ENCODE assay signal across 20 cellular contexts in genomic region chr9:37975639-37976038, GRCh38.
"Had no signal": no experiment of that assay in that cellular context is flagged by ENCODE, and none has a peak within 500 bp of the region (broad histone marks: within the 10 kb centered on the region; RNA-seq: fewer than 3 reads in every experiment).

No MANE protein-coding gene starts in this region.

- H3K36me3 ChIP-seq: gastrocnemius medialis had no signal

- H3K27ac ChIP-seq: coronary artery, gastrocnemius medialis, upper lobe of right lung had no signal

- H3K36me3 Mint-ChIP-seq: activated naive CD4-positive, alpha-beta T cell treated with anti-CD3 and anti-CD28 coated beads, Interleukin-2, amount 50 U/mL, for 24 hours; memory B cell had no signal

- H3K27me3 Mint-ChIP-seq: activated naive CD4-positive, alpha-beta T cell treated with anti-CD3 and anti-CD28 coated beads, Interleukin-2, amount 50 U/mL, for 24 hours had no signal

- H3K9me3 ChIP-seq: esophagus squamous epithelium, gastrocnemius medialis, mucosa of descending colon, sigmoid colon, thoracic aorta, upper lobe of right lung had no signal

- H3K27ac Mint-ChIP-seq: activated naive CD4-positive, alpha-beta T cell treated with anti-CD3 and anti-CD28 coated beads, Interleukin-2, amount 50 U/mL, for 24 hours; memory B cell; T-helper 1 cell treated with Interleukin-12 subunit alpha and Interleukin-12 subunit beta and Interleukin-4 antibody, amounts not matched to agents 30 μg/mL and 1 μg/mL, for 36 hours; WTC11 had no signal

- H3K4me3 Mint-ChIP-seq: activated naive CD4-positive, alpha-beta T cell treated with anti-CD3 and anti-CD28 coated beads, Interleukin-2, amount 50 U/mL, for 24 hours; memory B cell; T-helper 1 cell treated with Interleukin-12 subunit alpha and Interleukin-12 subunit beta and Interleukin-4 antibody, amounts not matched to agents 30 μg/mL and 1 μg/mL, for 36 hours; WTC11 had no signal

- DNase-seq: activated gamma-delta T cell treated with Interleukin-2 at 50 U/mL for 16 hours; activated T-cell treated with anti-CD3 and anti-CD28 coated beads, Interleukin-2, amount 50 U/mL, for 1 hour; anterior cingulate cortex; esophagus squamous epithelium; gastrocnemius medialis; head of caudate nucleus; nucleus accumbens; sigmoid colon; stimulated activated CD4-positive, alpha-beta T cell treated with anti-CD3 and anti-CD28 coated beads, Interleukin-4, amount 100 ng/mL, for 1 hour; stimulated activated naive CD4-positive, alpha-beta T cell; T1000; upper lobe of right lung had no signal

- H3K4me1 Mint-ChIP-seq: activated naive CD4-positive, alpha-beta T cell treated with anti-CD3 and anti-CD28 coated beads, Interleukin-2, amount 50 U/mL, for 24 hours; memory B cell; WTC11 had no signal

- FAIRE-seq: islet of Langerhans had no signal

- H3K27me3 ChIP-seq: esophagus squamous epithelium, gastrocnemius medialis, sigmoid colon, upper lobe of right lung had no signal

- ATAC-seq: gastrocnemius medialis, upper lobe of right lung, WTC11 had no signal

- H3K4me1 ChIP-seq: gastrocnemius medialis had no signal

- H3K9me3 Mint-ChIP-seq: activated naive CD4-positive, alpha-beta T cell treated with anti-CD3 and anti-CD28 coated beads, Interleukin-2, amount 50 U/mL, for 24 hours; memory B cell; T-helper 1 cell treated with Interleukin-12 subunit alpha and Interleukin-12 subunit beta and Interleukin-4 antibody, amounts not matched to agents 30 μg/mL and 1 μg/mL, for 36 hours; WTC11 had no signal

- H3K4me3 ChIP-seq: coronary artery, esophagus squamous epithelium, gastrocnemius medialis, mucosa of descending colon, sigmoid colon, thoracic aorta, upper lobe of right lung had no signal
